8 cellular contexts compared by ENCODE assay signal in genomic region chrX:53420351-53420750, GRCh38. TPM values are rescaled to one million over a fixed set of nuclear protein-coding genes. Genes with fewer than 3 reads are reported as not detected.
DNase-seq lines count a peak whose midpoint lies in the region; ATAC-seq and TF ChIP-seq lines count a peak whose summit lies in the region.
"Not testable (repeated sequence)": the region's sequence is repeated elsewhere in the genome, so short reads cannot be mapped to it uniquely, and the experiment has no call there.

No MANE protein-coding gene starts in this region.

- not testable (repeated sequence) for H3K4ac ChIP-seq in IMR-90 (ENCODE audit: low read depth, low read length)

- peaks cover 37% of the 10 kb centered on the region for H3K79me2 ChIP-seq in PC-9 (ENCODE audit: low read depth)

- H2AK9ac ChIP-seq in IMR-90 (replicated peaks; ENCODE audit: low read depth, low read length, poor library complexity), result not testable (repeated sequence)

- in situ Hi-C loops in IMR-90 (cut with MboI; ENCODE audit: low sequenced_read_pairs), result not testable (repeated sequence)

- peaks cover 11 to 16% of the 10 kb centered on the region in 2 experiments; a peak in 3 of 4 replicates for H3K79me1 ChIP-seq in IMR-90 (ENCODE audit: low read depth in 1 of 2, low read length in 2 of 2)

- POLR2A ChIA-PET in CD8-positive, alpha-beta T cell (lab: Charles Lee); IMR-90 (lab: Charles Lee; ENCODE audit: unreplicated experiment); PC-9 (lab: Charles Lee; ENCODE audit: unreplicated experiment): not testable (repeated sequence)
- POLR2A ChIA-PET in activated CD4-positive, alpha-beta memory T cell treated with anti-CD3 and anti-CD28 coated beads, Interleukin-2, amount 10 ng/mL, durations not matched to agents 7 days and 5 days (lab: Charles Lee), result interaction anchor here (1.0 kb wide), 1 partner anchor 30 kb away, joined by 3 read pairs; no protein-coding TSS in a partner anchor
- POLR2A ChIA-PET in naive thymus-derived CD4-positive, alpha-beta T cell (lab: Charles Lee), result interaction anchor here (0.5 kb wide), 1 partner anchor 163 kb away, joined by 3 read pairs; no protein-coding TSS in a partner anchor

- H3K14ac ChIP-seq in IMR-90 (replicated peaks; ENCODE audit: low read depth, low read length), result not testable (repeated sequence)

- peaks cover 28% of the 10 kb centered on the region for H4K20me1 ChIP-seq in IMR-90 (ENCODE audit: insufficient read depth, low read length)
- not testable (repeated sequence) for H4K20me1 ChIP-seq in PC-9 (ENCODE audit: insufficient read depth)

- H2BK15ac ChIP-seq in IMR-90 (ENCODE audit: low read depth, low read length), result not testable (repeated sequence)

- peaks cover 33% of the 10 kb centered on the region for H3K4me1 Mint-ChIP-seq in CD8-positive, alpha-beta T cell (ENCODE audit: low read depth)
- peaks cover 34% of the 10 kb centered on the region for H3K4me1 Mint-ChIP-seq in activated CD4-positive, alpha-beta memory T cell treated with anti-CD3 and anti-CD28 coated beads, Interleukin-2, amount 10 ng/mL, durations not matched to agents 7 days and 5 days
- H3K4me1 Mint-ChIP-seq in activated naive CD4-positive, alpha-beta T cell treated with anti-CD3 and anti-CD28 coated beads, Interleukin-2, amount 50 U/mL, for 24 hours, result peaks cover 30% of the 10 kb centered on the region
- peaks cover 17 to 25% of the 10 kb centered on the region in 2 donors for H3K4me1 Mint-ChIP-seq in effector memory CD8-positive, alpha-beta T cell (ENCODE audit: low read depth in 2 of 2)
- peaks cover 12 to 46% (median 30%) of the 10 kb centered on the region in 7 donors for H3K4me1 Mint-ChIP-seq in naive thymus-derived CD4-positive, alpha-beta T cell
- H3K4me1 Mint-ChIP-seq in stimulated activated naive CD8-positive, alpha-beta T cell treated with anti-CD3 and anti-CD28 coated beads, Interleukin-15, amount 100 ng/mL, for 72 hours, result peaks cover 33% of the 10 kb centered on the region

- not testable (repeated sequence) for H3K27ac ChIP-seq in CD8-positive, alpha-beta T cell (ENCODE audit: low read depth, low read length); IMR-90 (ENCODE audit: insufficient read depth, low read length); PC-9
- H3K27ac ChIP-seq in naive thymus-derived CD4-positive, alpha-beta T cell (ENCODE audit: low read depth, low read length), result peak overlapping the region; percentile 91

- H3K4me2 ChIP-seq in IMR-90 (ENCODE audit: low read depth, low read length), result not testable (repeated sequence)
- H3K4me2 ChIP-seq in PC-9, result peak overlapping the region; percentile 75; the same call in 1 of the 2 replicates

- H3K36me3 Mint-ChIP-seq in CD8-positive, alpha-beta T cell, result peaks cover 15% of the 10 kb centered on the region
- H3K36me3 Mint-ChIP-seq in activated CD4-positive, alpha-beta memory T cell treated with anti-CD3 and anti-CD28 coated beads, Interleukin-2, amount 10 ng/mL, durations not matched to agents 7 days and 5 days (ENCODE audit: low read depth), result peaks cover 21% of the 10 kb centered on the region
- H3K36me3 Mint-ChIP-seq in activated naive CD4-positive, alpha-beta T cell treated with anti-CD3 and anti-CD28 coated beads, Interleukin-2, amount 50 U/mL, for 24 hours; naive thymus-derived CD4-positive, alpha-beta T cell: not testable (repeated sequence)
- peaks cover 24% of the 10 kb centered on the region for H3K36me3 Mint-ChIP-seq in effector memory CD8-positive, alpha-beta T cell (ENCODE audit: insufficient read depth)

- H3K27me3 Mint-ChIP-seq in CD8-positive, alpha-beta T cell (ENCODE audit: low read depth); activated CD4-positive, alpha-beta memory T cell treated with anti-CD3 and anti-CD28 coated beads, Interleukin-2, amount 10 ng/mL, durations not matched to agents 7 days and 5 days; activated naive CD4-positive, alpha-beta T cell treated with anti-CD3 and anti-CD28 coated beads, Interleukin-2, amount 50 U/mL, for 24 hours; effector memory CD8-positive, alpha-beta T cell; naive thymus-derived CD4-positive, alpha-beta T cell; stimulated activated naive CD8-positive, alpha-beta T cell treated with anti-CD3 and anti-CD28 coated beads, Interleukin-15, amount 100 ng/mL, for 72 hours: not testable (repeated sequence)

- DNase-seq in CD8-positive, alpha-beta T cell; IMR-90; PC-9; activated CD4-positive, alpha-beta memory T cell treated with anti-CD3 and anti-CD28 coated beads, Interleukin-2, amount 10 ng/mL, durations not matched to agents 7 days and 5 days; effector memory CD8-positive, alpha-beta T cell; naive thymus-derived CD4-positive, alpha-beta T cell; stimulated activated naive CD8-positive, alpha-beta T cell treated with anti-CD3 and anti-CD28 coated beads, Interleukin-15, amount 100 ng/mL, for 72 hours: not testable (repeated sequence)

- not testable (repeated sequence) for H2BK5ac ChIP-seq in IMR-90 (ENCODE audit: low read depth, low read length, poor library complexity, severe bottlenecking)

- H3K9me2 ChIP-seq in PC-9 (ENCODE audit: insufficient read depth), result not testable (repeated sequence)

- not testable (repeated sequence) for H2AK5ac ChIP-seq in IMR-90 (ENCODE audit: low read depth, low read length)

- not testable (repeated sequence) for TF ChIP-seq POLR2A in IMR-90 (IDR thresholded peaks at IDR 0.05; ENCODE audit: low read depth, low read length)

- H3K23ac ChIP-seq in IMR-90 (ENCODE audit: low read depth, low read length), result 0 out of 2 replicates have a peak overlapping the region, but pooled peaks have one; percentile 24

- H3K9ac ChIP-seq in IMR-90 (ENCODE audit: low read depth, low read length), result not testable (repeated sequence)

- not testable (repeated sequence) for BruUV-seq in IMR-90 (replicated peaks; lab: Mats Ljungman, UMichigan); PC-9 (replicated peaks; lab: Mats Ljungman, UMichigan)

- H3K4me3 Mint-ChIP-seq in CD8-positive, alpha-beta T cell, result peak overlapping the region; percentile 37
- peak overlapping the region; percentile 93 for H3K4me3 Mint-ChIP-seq in activated CD4-positive, alpha-beta memory T cell treated with anti-CD3 and anti-CD28 coated beads, Interleukin-2, amount 10 ng/mL, durations not matched to agents 7 days and 5 days
- peak overlapping the region; percentile 97 for H3K4me3 Mint-ChIP-seq in activated naive CD4-positive, alpha-beta T cell treated with anti-CD3 and anti-CD28 coated beads, Interleukin-2, amount 50 U/mL, for 24 hours
- H3K4me3 Mint-ChIP-seq in effector memory CD8-positive, alpha-beta T cell, result peak overlapping the region; percentile 41 to 94
- H3K4me3 Mint-ChIP-seq in naive thymus-derived CD4-positive, alpha-beta T cell, result peak overlapping the region; percentile 43 to 100 (median 92)
- H3K4me3 Mint-ChIP-seq in stimulated activated naive CD8-positive, alpha-beta T cell treated with anti-CD3 and anti-CD28 coated beads, Interleukin-15, amount 100 ng/mL, for 72 hours, result peak overlapping the region; percentile 84 to 88

- not testable (repeated sequence) for TF ChIP-seq RAD21 in IMR-90 (IDR thresholded peaks at IDR 0.05; ENCODE audit: low read length)

- H3K36me3 ChIP-seq in CD8-positive, alpha-beta T cell (ENCODE audit: insufficient read depth, low read length); IMR-90 (ENCODE audit: control insufficient read depth, insufficient read depth, low read length); PC-9 (ENCODE audit: low read depth); naive thymus-derived CD4-positive, alpha-beta T cell (ENCODE audit: control insufficient read depth in 2 of 3, insufficient read depth in 3 of 3, low read length in 3 of 3): not testable (repeated sequence)

- TF ChIP-seq CTCF in CD8-positive, alpha-beta T cell (IDR thresholded peaks at IDR 0.05); IMR-90 (conservative IDR thresholded peaks at IDR 0.05; ENCODE audit: low read depth, low read length); PC-9 (conservative IDR thresholded peaks at IDR 0.05): not testable (repeated sequence)

- intact Hi-C loops in CD8-positive, alpha-beta T cell (cut with DNase I, micrococcal nuclease), result loop anchor here (5.0 to 10.0 kb wide), 8 partner anchors 193 to 1742 kb away; partner anchors contain the start of genes HUWE1 (in 1 of the 2), KANTR (in 1 of the 2), KDM5C (in 1 of the 2) and MAGED2 (in 1 of the 2)
- intact Hi-C loops in IMR-90 (cut with micrococcal nuclease), result not testable (repeated sequence)
- intact Hi-C loops in PC-9 (cut with micrococcal nuclease; ENCODE audit: unreplicated experiment), result loop anchor here (5.0 kb wide), 1 partner anchor 138 kb away; the partner anchor contains the start of gene IQSEC2
- intact Hi-C loops in naive thymus-derived CD4-positive, alpha-beta T cell (cut with micrococcal nuclease), result loop anchor here (5.0 kb wide), 3 partner anchors 622 to 1387 kb away; partner anchors contain the start of genes FAM120C (in 1 of the 2), MAGED2 (in 1 of the 2) and PHF8 (in 1 of the 2)

- H3K27ac Mint-ChIP-seq in CD8-positive, alpha-beta T cell; activated CD4-positive, alpha-beta memory T cell treated with anti-CD3 and anti-CD28 coated beads, Interleukin-2, amount 10 ng/mL, durations not matched to agents 7 days and 5 days; activated naive CD4-positive, alpha-beta T cell treated with anti-CD3 and anti-CD28 coated beads, Interleukin-2, amount 50 U/mL, for 24 hours: not testable (repeated sequence)
- peak overlapping the region in 1 of 2 donors; percentile 96 for H3K27ac Mint-ChIP-seq in effector memory CD8-positive, alpha-beta T cell
- H3K27ac Mint-ChIP-seq in naive thymus-derived CD4-positive, alpha-beta T cell, result peak overlapping the region in 5 of 9 donors; percentile 27 to 100 (median 82)
- H3K27ac Mint-ChIP-seq in stimulated activated naive CD8-positive, alpha-beta T cell treated with anti-CD3 and anti-CD28 coated beads, Interleukin-15, amount 100 ng/mL, for 72 hours, result peak overlapping the region; percentile 85 to 90

- H4K5ac ChIP-seq in IMR-90 (ENCODE audit: low read depth, low read length), result not testable (repeated sequence)

- H3K9me1 ChIP-seq in IMR-90 (ENCODE audit: insufficient read depth, low read length), result not testable (repeated sequence)

- ATAC-seq in CD8-positive, alpha-beta T cell; IMR-90 (ENCODE audit: low read depth); effector memory CD8-positive, alpha-beta T cell (replicated peaks); naive thymus-derived CD4-positive, alpha-beta T cell; stimulated activated naive CD8-positive, alpha-beta T cell treated with anti-CD3 and anti-CD28 coated beads, Interleukin-15, amount 100 ng/mL, for 72 hours: not testable (repeated sequence)

- H3F3A ChIP-seq in PC-9 (ENCODE audit: insufficient read depth, low read depth), result not testable (repeated sequence)

- H2BK120ac ChIP-seq in IMR-90 (ENCODE audit: low read depth, low read length), result not testable (repeated sequence)

- H3K27me3 ChIP-seq in CD8-positive, alpha-beta T cell (ENCODE audit: insufficient read depth, low read length); IMR-90 (ENCODE audit: control insufficient read depth, insufficient read depth, low read length); PC-9 (ENCODE audit: insufficient read depth, low read depth); naive thymus-derived CD4-positive, alpha-beta T cell (ENCODE audit: control insufficient read depth in 2 of 2, insufficient read depth in 2 of 2, low read length in 2 of 2): not testable (repeated sequence)

- not testable (repeated sequence) for H3K9me3 ChIP-seq in CD8-positive, alpha-beta T cell (ENCODE audit: low read length); IMR-90 (ENCODE audit: control insufficient read depth, insufficient read depth, low read length); PC-9 (ENCODE audit: insufficient read depth, low read depth); naive thymus-derived CD4-positive, alpha-beta T cell (ENCODE audit: control insufficient read depth in 2 of 3, low read length in 3 of 3)

- H3K4me3 ChIP-seq in CD8-positive, alpha-beta T cell (ENCODE audit: low read depth, low read length); IMR-90 (ENCODE audit: insufficient read depth, low read depth, low read length); PC-9; naive thymus-derived CD4-positive, alpha-beta T cell (ENCODE audit: low read length): not testable (repeated sequence)

- CTCF ChIA-PET in CD8-positive, alpha-beta T cell (lab: Charles Lee); IMR-90 (lab: Yijun Ruan, JAX); naive thymus-derived CD4-positive, alpha-beta T cell (lab: Charles Lee): not testable (repeated sequence)
- CTCF ChIA-PET in PC-9 (lab: Charles Lee), result interaction anchor here (0.7 kb wide), 1 partner anchor 609 kb away, joined by 3 read pairs; no protein-coding TSS in a partner anchor
- CTCF ChIA-PET in activated CD4-positive, alpha-beta memory T cell treated with anti-CD3 and anti-CD28 coated beads, Interleukin-2, amount 10 ng/mL, durations not matched to agents 7 days and 5 days (lab: Charles Lee), result interaction anchor here (1.1 to 5.1 kb wide), 2 partner anchors 25 to 108 kb away, joined by 3 to 29 read pairs; no protein-coding TSS in a partner anchor

- not testable (repeated sequence) for H4K8ac ChIP-seq in IMR-90 (ENCODE audit: low read depth in 2 of 2, low read length in 2 of 2)

- not testable (repeated sequence) for H4K91ac ChIP-seq in IMR-90 (ENCODE audit: insufficient read depth, low read depth, low read length)

- dilution Hi-C loops in IMR-90 (cut with HindIII; ENCODE audit: low sequenced_read_pairs, unreplicated experiment), result not testable (repeated sequence)

- H3K56ac ChIP-seq in IMR-90 (ENCODE audit: extremely low read depth, insufficient read depth, low read length), result not testable (repeated sequence)

- H2AFZ ChIP-seq in IMR-90 (replicated peaks; ENCODE audit: low read length, poor library complexity); PC-9: not testable (repeated sequence)

- not testable (repeated sequence) for H3K9me3 Mint-ChIP-seq in CD8-positive, alpha-beta T cell; activated CD4-positive, alpha-beta memory T cell treated with anti-CD3 and anti-CD28 coated beads, Interleukin-2, amount 10 ng/mL, durations not matched to agents 7 days and 5 days; activated naive CD4-positive, alpha-beta T cell treated with anti-CD3 and anti-CD28 coated beads, Interleukin-2, amount 50 U/mL, for 24 hours; effector memory CD8-positive, alpha-beta T cell; naive thymus-derived CD4-positive, alpha-beta T cell; stimulated activated naive CD8-positive, alpha-beta T cell treated with anti-CD3 and anti-CD28 coated beads, Interleukin-15, amount 100 ng/mL, for 72 hours

- H2BK20ac ChIP-seq in IMR-90 (ENCODE audit: low read depth, low read length), result not testable (repeated sequence)

- WGBS in IMR-90 (ENCODE audit: extremely low coverage in 2 of 2, insufficient read length in 1 of 2), 2 experiments, result no CpG with 5 or more reads among the region's 3 CpGs

- H3K4me1 ChIP-seq in CD8-positive, alpha-beta T cell (ENCODE audit: insufficient read depth, low read length), result peaks cover 18% of the 10 kb centered on the region
- not testable (repeated sequence) for H3K4me1 ChIP-seq in IMR-90 (ENCODE audit: control insufficient read depth, insufficient read depth, low read length); PC-9 (replicated peaks; ENCODE audit: insufficient read depth)
- H3K4me1 ChIP-seq in naive thymus-derived CD4-positive, alpha-beta T cell (ENCODE audit: control insufficient read depth in 2 of 2, insufficient read depth in 2 of 2, low read length in 2 of 2), result peaks cover 10 to 15% of the 10 kb centered on the region in 2 donors

- H3K18ac ChIP-seq in IMR-90 (ENCODE audit: low read depth, low read length), result not testable (repeated sequence)

RNA-seq across cellular contexts. Expression of gene SMC1A, which starts 2.1 kb away (rescaled TPM):
- 10 to 100 TPM; 23.7 to 25.3 TPM for total RNA-seq in CD8-positive, alpha-beta T cell
- 41.0 and 43.0 TPM in 2 replicates for total RNA-seq in IMR-90 (2012; rRNA removed)
- 34.3 and 35.8 TPM in 2 replicates for polyA plus RNA-seq in IMR-90 (2012; rRNA removed)
- 8.7 and 25.6 TPM in 2 replicates for polyA plus RNA-seq in IMR-90 (2012; cell fraction: cytosol; rRNA removed)
- polyA plus RNA-seq in IMR-90 (2012; cell fraction: nucleus; rRNA removed; ENCODE audit: low replicate concordance), result 11.1 and 37.4 TPM in 2 replicates
- total RNA-seq in PC-9 (2021), result 114 and 162 TPM in 2 replicates
- 100 to 1,000 TPM; 130 to 132 TPM for total RNA-seq in activated CD4-positive, alpha-beta memory T cell treated with anti-CD3 and anti-CD28 coated beads, Interleukin-2, amount 10 ng/mL, durations not matched to agents 7 days and 5 days
- 100 to 1,000 TPM in 1 of 5 experiments, 10 to 100 TPM in 4; 53.0 to 108 (median 67.7) TPM for total RNA-seq in naive thymus-derived CD4-positive, alpha-beta T cell
- polyA plus RNA-seq in naive thymus-derived CD4-positive, alpha-beta T cell, result 10 to 100 TPM; 55.1 to 84.9 TPM

RNA-seq across cellular contexts. Expression of gene RIBC1, which starts 2.3 kb away (rescaled TPM):
- 1 to 10 TPM in 1 of 2 experiments, under 1 TPM in 1; 0.81 to 1.5 TPM for total RNA-seq in CD8-positive, alpha-beta T cell
- 0.36 and 0.83 TPM in 2 replicates for total RNA-seq in IMR-90 (2012; rRNA removed)
- polyA plus RNA-seq in IMR-90 (2012; rRNA removed), result 0.31 and 0.39 TPM in 2 replicates
- 0.14 and 0.30 TPM in 2 replicates for polyA plus RNA-seq in IMR-90 (2012; cell fraction: cytosol; rRNA removed)
- polyA plus RNA-seq in IMR-90 (2012; cell fraction: nucleus; rRNA removed; ENCODE audit: low replicate concordance), result 0.27 and 0.62 TPM in 2 replicates
- total RNA-seq in PC-9 (2021), result 2.2 and 4.5 TPM in 2 replicates
- 1 to 10 TPM; 1.1 to 1.3 TPM for total RNA-seq in activated CD4-positive, alpha-beta memory T cell treated with anti-CD3 and anti-CD28 coated beads, Interleukin-2, amount 10 ng/mL, durations not matched to agents 7 days and 5 days
- total RNA-seq in naive thymus-derived CD4-positive, alpha-beta T cell, result 1 to 10 TPM; 1.4 to 2.4 (median 1.6) TPM
- under 1 TPM; 0.26 to 0.62 TPM for polyA plus RNA-seq in naive thymus-derived CD4-positive, alpha-beta T cell

RNA-seq across cellular contexts. Expression of gene HSD17B10, which starts 13.8 kb away (rescaled TPM):
- total RNA-seq in CD8-positive, alpha-beta T cell, result 10 to 100 TPM; 23.4 to 26.2 TPM
- total RNA-seq in IMR-90 (2012; rRNA removed) (80.5 and 99.8 TPM in 2 replicates), PC-9 (2021) (204 and 234 TPM in 2 replicates)
- 118 and 125 TPM in 2 replicates for polyA plus RNA-seq in IMR-90 (2012; rRNA removed)
- polyA plus RNA-seq in IMR-90 (2012; cell fraction: cytosol; rRNA removed), result 142 and 162 TPM in 2 replicates
- polyA plus RNA-seq in IMR-90 (2012; cell fraction: nucleus; rRNA removed; ENCODE audit: low replicate concordance), result 53.3 and 65.7 TPM in 2 replicates
- 10 to 100 TPM; 73.2 to 74.0 TPM for total RNA-seq in activated CD4-positive, alpha-beta memory T cell treated with anti-CD3 and anti-CD28 coated beads, Interleukin-2, amount 10 ng/mL, durations not matched to agents 7 days and 5 days
- total RNA-seq in naive thymus-derived CD4-positive, alpha-beta T cell, result 100 to 1,000 TPM in 1 of 5 experiments, 10 to 100 TPM in 4; 23.9 to 116 (median 38.6) TPM
- polyA plus RNA-seq in naive thymus-derived CD4-positive, alpha-beta T cell, result 100 to 1,000 TPM; 120 to 129 TPM

Comparison
In these comparisons a context has a peak if more than half of its experiments do, and no peak if none do; other contexts are left out.
1. H3K4me3 Mint-ChIP-seq: peak in every context shown above with its lines; median percentile 97 in activated naive CD4-positive, alpha-beta T cell treated with anti-CD3 and anti-CD28 coated beads, Interleukin-2, amount 50 U/mL, for 24 hours; 93 in activated CD4-positive, alpha-beta memory T cell treated with anti-CD3 and anti-CD28 coated beads, Interleukin-2, amount 10 ng/mL, durations not matched to agents 7 days and 5 days; 92 in naive thymus-derived CD4-positive, alpha-beta T cell; 86 in stimulated activated naive CD8-positive, alpha-beta T cell treated with anti-CD3 and anti-CD28 coated beads, Interleukin-15, amount 100 ng/mL, for 72 hours; 68 in effector memory CD8-positive, alpha-beta T cell; 37 in CD8-positive, alpha-beta T cell.